17 cellular contexts compared by ENCODE assay signal in genomic region chr1:43253173-43253572, GRCh38. TPM values are rescaled to one million over a fixed set of nuclear protein-coding genes. Genes with fewer than 3 reads are reported as not detected.
A peak's percentile ranks its signal among the peaks of the same experiment; 100 is the strongest.
DNase-seq lines count a peak whose midpoint lies in the region; ATAC-seq, FAIRE-seq and TF ChIP-seq lines count a peak whose summit lies in the region.
"Had no signal": no experiment of that assay in that cellular context is flagged by ENCODE, and none has a peak within 500 bp of the region (broad histone marks: within the 10 kb centered on the region; RNA-seq: fewer than 3 reads in every experiment).

No MANE protein-coding gene starts in this region.

- H3K27ac ChIP-seq in GM23338 (ENCODE audit: low read depth) = no peak overlapping the region
- H3K27ac ChIP-seq: BLaER1, GM23248 had no signal

- H3K36me3 ChIP-seq in GM23338 (ENCODE audit: insufficient read depth) = no peaks in the 10 kb centered on the region; the same call in 1 of the 2 replicates
- H3K36me3 ChIP-seq: BLaER1 had no signal

- no peaks in the 10 kb centered on the region for H3K36me3 Mint-ChIP-seq in stimulated activated effector memory CD8-positive, alpha-beta T cell treated with anti-CD3 and anti-CD28 coated beads, Interleukin-12 subunit alpha, Interleukin-12 subunit beta, amount 100 ng/mL, for 72 hours
- peaks cover 25% of the 10 kb centered on the region for H3K36me3 Mint-ChIP-seq in GM23338 (ENCODE audit: low read depth)

- H2AFZ ChIP-seq in GM23338 = no peak overlapping the region
- H2AFZ ChIP-seq: GM23248 had no signal

- H3K27me3 Mint-ChIP-seq in GM23338 (ENCODE audit: insufficient read depth, low read depth, poor library complexity) = no peaks in the 10 kb centered on the region

- no peaks in the 10 kb centered on the region for H3K4me1 Mint-ChIP-seq in stimulated activated effector memory CD8-positive, alpha-beta T cell treated with anti-CD3 and anti-CD28 coated beads, Interleukin-12 subunit alpha, Interleukin-12 subunit beta, amount 100 ng/mL, for 72 hours
- H3K4me1 Mint-ChIP-seq in GM23338 = no peaks in the 10 kb centered on the region
- H3K4me1 Mint-ChIP-seq: H9 had no signal

- peaks cover 4% of the 10 kb centered on the region; the same call in 1 of the 2 replicates for H3K9me2 ChIP-seq in GM23338 (ENCODE audit: insufficient read depth)

- ATAC-seq in left lobe of liver = no peak
- ATAC-seq in stimulated activated effector memory CD8-positive, alpha-beta T cell treated with anti-CD3 and anti-CD28 coated beads, Interleukin-12 subunit alpha, Interleukin-12 subunit beta, amount 100 ng/mL, for 72 hours = peak; percentile 19
- ATAC-seq in GM23338 = no peak
- ATAC-seq: GM12878 had no signal

- no peak overlapping the region for H3K4me2 ChIP-seq in GM23338
- H3K4me2 ChIP-seq: BLaER1 had no signal

- FAIRE-seq in urothelium cell line (lab: Jason Lieb, UNC) = peak; percentile 82
- FAIRE-seq: GM12878, GM18507 had no signal

- H4K20me1 ChIP-seq in GM23338 (replicated peaks; ENCODE audit: insufficient read depth) = no peaks in the 10 kb centered on the region
- H4K20me1 ChIP-seq: BLaER1 had no signal

- no peaks in the 10 kb centered on the region for H3K9me3 Mint-ChIP-seq in stimulated activated effector memory CD8-positive, alpha-beta T cell treated with anti-CD3 and anti-CD28 coated beads, Interleukin-12 subunit alpha, Interleukin-12 subunit beta, amount 100 ng/mL, for 72 hours
- peaks cover 64% of the 10 kb centered on the region for H3K9me3 Mint-ChIP-seq in GM23338

- no peak overlapping the region for H3K4me3 ChIP-seq in GM23338
- H3K4me3 ChIP-seq: BLaER1, GM12878, GM23248 had no signal

- peak; percentile 28 for DNase-seq in activated CD8-positive, alpha-beta memory T cell treated with anti-CD3 and anti-CD28 coated beads, Interleukin-2, amount 50 U/mL, for 48 hours
- DNase-seq in activated CD8-positive, alpha-beta memory T cell treated with anti-CD3 and anti-CD28 coated beads, Interleukin-2, amount 50 U/mL, for 4 hours = no peak
- DNase-seq in left lobe of liver (ENCODE audit: low spot score) = peak; percentile 37
- DNase-seq in stimulated activated effector memory CD8-positive, alpha-beta T cell treated with anti-CD3 and anti-CD28 coated beads, Interleukin-12 subunit alpha, Interleukin-12 subunit beta, amount 100 ng/mL, for 72 hours (ENCODE audit: low spot score in 2 of 2) = no peak
- no peak for DNase-seq in urothelium cell line (ENCODE audit: low spot score)
- DNase-seq in cortex of kidney (lab: John Stamatoyannopoulos, UW) = no peak
- DNase-seq in GM23338 (ENCODE audit: low spot score) = no peak
- no peak for DNase-seq in GM03348 (ENCODE audit: low spot score)
- DNase-seq: 8988T, AML-193, GM23248, H9 had no signal

- no peaks in the 10 kb centered on the region for H3K4me1 ChIP-seq in GM23338 (ENCODE audit: insufficient read depth)
- H3K4me1 ChIP-seq: BLaER1 had no signal

- H3K4me3 Mint-ChIP-seq in stimulated activated effector memory CD8-positive, alpha-beta T cell treated with anti-CD3 and anti-CD28 coated beads, Interleukin-12 subunit alpha, Interleukin-12 subunit beta, amount 100 ng/mL, for 72 hours = no peak overlapping the region
- no peak overlapping the region for H3K4me3 Mint-ChIP-seq in GM23338
- H3K4me3 Mint-ChIP-seq: H9 had no signal

- H3K79me2 ChIP-seq in GM23338 (replicated peaks; ENCODE audit: insufficient read depth) = no peaks in the 10 kb centered on the region

- no peaks in the 10 kb centered on the region for H3K27me3 ChIP-seq in GM23338 (ENCODE audit: insufficient read depth)
- H3K27me3 ChIP-seq: BLaER1 had no signal

- H3K27ac Mint-ChIP-seq in stimulated activated effector memory CD8-positive, alpha-beta T cell treated with anti-CD3 and anti-CD28 coated beads, Interleukin-12 subunit alpha, Interleukin-12 subunit beta, amount 100 ng/mL, for 72 hours = no peak overlapping the region
- H3K27ac Mint-ChIP-seq in GM23338 = no peak overlapping the region
- H3K27ac Mint-ChIP-seq: H9 had no signal

- H3F3A ChIP-seq in GM23338 (replicated peaks; ENCODE audit: low read depth) = no peaks in the 10 kb centered on the region

- TF ChIP-seq CTCF in GM23338 (conservative IDR thresholded peaks at IDR 0.05; ENCODE audit: low read depth in 2 of 2) = no peak

TF ChIP-seq in GM23338, 12 proteins besides CTCF, POLR2A, EP300 and RAD21 (continues in another document):
- TF ChIP-seq ZNF462 (CRISPR knock-in tag; IDR thresholded peaks at IDR 0.05) (no peak), CREB1 (CRISPR knock-in tag; IDR thresholded peaks at IDR 0.05; ENCODE audit: low read depth) (no peak), JUNB (IDR thresholded peaks at IDR 0.05; ENCODE audit: unreplicated experiment) (no peak), ZNF114 (CRISPR knock-in tag; IDR thresholded peaks at IDR 0.05) (no peak), NANOG (IDR thresholded peaks at IDR 0.05; ENCODE audit: borderline replicate concordance) (no peak), ZNF331 (CRISPR knock-in tag; IDR thresholded peaks at IDR 0.05; ENCODE audit: low read depth) (no peak), EZH2phosphoT487 (IDR thresholded peaks at IDR 0.05; ENCODE audit: unreplicated experiment) (no peak), STAT1 (IDR thresholded peaks at IDR 0.05; ENCODE audit: unreplicated experiment) (no peak)

RNA-seq across cellular contexts. Expression of gene TMEM125, which starts 16.6 kb away (rescaled TPM):
- 0.45 TPM for total RNA-seq in left lobe of liver
- total RNA-seq in GM23338 (2014; rRNA removed; shearing (Covaris generic)) = 31.4 and 39.3 TPM in 2 replicates
- 16.2 and 16.8 TPM in 2 replicates for polyA plus RNA-seq in GM23338 (2016; fragmentation: Nextera tagmentation; extraction: Ambion mirVana)
- total RNA-seq: Daoy, GM23248 had no signal
- polyA plus RNA-seq: GM12878, GM23248 had no signal

RNA-seq across cellular contexts. Expression of gene C1orf210, which starts 32.2 kb away (rescaled TPM):
- total RNA-seq in left lobe of liver = 2.6 TPM
- total RNA-seq in GM23338 (2014; rRNA removed; shearing (Covaris generic)) = 13.5 and 17.1 TPM in 2 replicates
- 9.3 and 10.3 TPM in 2 replicates for polyA plus RNA-seq in GM23338 (2016; fragmentation: Nextera tagmentation; extraction: Ambion mirVana)
- total RNA-seq: Daoy, GM12878, GM23248 had no signal
- polyA plus RNA-seq: GM23248 had no signal

RNA-seq across cellular contexts. Expression of gene TIE1, which starts 47.6 kb away (rescaled TPM):
- total RNA-seq in left lobe of liver = 8.5 TPM
- 1.5 and 2.3 TPM in 2 replicates for total RNA-seq in GM23338 (2014; rRNA removed; shearing (Covaris generic))
- polyA plus RNA-seq in GM23338 (2016; fragmentation: Nextera tagmentation; extraction: Ambion mirVana) = 0.37 TPM in 2 replicates
- total RNA-seq: GM23248, HT-29 had no signal

Comparison
In these comparisons a context has a peak if more than half of its experiments do, and no peak if none do; other contexts are left out.
1. DNase-seq: peak in activated CD8-positive, alpha-beta memory T cell treated with anti-CD3 and anti-CD28 coated beads, Interleukin-2, amount 50 U/mL, for 48 hours (single experiment) and left lobe of liver (single experiment); none in activated CD8-positive, alpha-beta memory T cell treated with anti-CD3 and anti-CD28 coated beads, Interleukin-2, amount 50 U/mL, for 4 hours (single experiment), stimulated activated effector memory CD8-positive, alpha-beta T cell treated with anti-CD3 and anti-CD28 coated beads, Interleukin-12 subunit alpha, Interleukin-12 subunit beta, amount 100 ng/mL, for 72 hours (0 of 2), urothelium cell line (single experiment), cortex of kidney (single experiment), GM23338 (single experiment) and GM03348 (single experiment).
2. RNA of gene TMEM125, which starts 16.6 kb away (total RNA-seq): 31.4 to 39.3 TPM in GM23338; 0.45 TPM in left lobe of liver (single experiment); every median in the first group is over 10 times any median in the second.